7 cellular contexts compared by ENCODE assay signal in genomic region chr17:50534222-50534978, GRCh38. TPM values are rescaled to one million over a fixed set of nuclear protein-coding genes. Genes with fewer than 3 reads are reported as not detected.
DNase-seq lines count a peak whose midpoint lies in the region; ATAC-seq and TF ChIP-seq lines count a peak whose summit lies in the region.
"Had no signal": no experiment of that assay in that cellular context is flagged by ENCODE, and none has a peak within 500 bp of the region (broad histone marks: within the 10 kb centered on the region; RNA-seq: fewer than 3 reads in every experiment).

No MANE protein-coding gene starts in this region.

- peak in 1 of 2 donors; percentile 28 for TF ChIP-seq POLR2A in sigmoid colon (IDR thresholded peaks at IDR 0.05)

- H3K27ac Mint-ChIP-seq in naive B cell = no peak overlapping the region

- ATAC-seq in naive B cell (ENCODE audit: low read depth in 2 of 2) = peak; percentile 35 to 40

- H3K27ac ChIP-seq in angular gyrus (ENCODE audit: low read depth, low read length) (peak overlapping the region; percentile 51), sigmoid colon (no peak overlapping the region)

- no peaks in the 10 kb centered on the region for H3K9me3 Mint-ChIP-seq in naive B cell

- WGBS in sigmoid colon, 2 donors = 13 to 54% methylated on average over 24 of the region's 24 CpGs

- no peaks in the 10 kb centered on the region for H3K9me3 ChIP-seq in sigmoid colon

- intact Hi-C loops in sigmoid colon (cut with DNase I) = no loop called here

- peak overlapping the region in 2 of 8 donors; percentile 0 to 36 for H3K4me3 Mint-ChIP-seq in naive B cell

- H3K4me3 ChIP-seq in H7 (ENCODE audit: insufficient read depth, low read depth, low read length) (peak overlapping the region; percentile 57), sigmoid colon (no peak overlapping the region)

- peaks cover 0 to 6% of the 10 kb centered on the region in 2 donors for H3K36me3 Mint-ChIP-seq in naive B cell

- peaks cover 30% of the 10 kb centered on the region for H3K27me3 ChIP-seq in H7 (ENCODE audit: control insufficient read depth, insufficient read depth, low read length)
- H3K27me3 ChIP-seq in sigmoid colon = peaks cover 12 to 57% (median 43%) of the 10 kb centered on the region in 3 donors

- H3K36me3 ChIP-seq in H7 (replicated peaks; ENCODE audit: control insufficient read depth, insufficient read depth, low read length) (no peaks in the 10 kb centered on the region; the same call in 1 of the 2 replicates), sigmoid colon (no peaks in the 10 kb centered on the region)

- no peak for TF ChIP-seq EP300 in sigmoid colon (IDR thresholded peaks at IDR 0.05)

- peaks cover 0 to 24% (median 20%) of the 10 kb centered on the region in 4 donors for H3K4me1 ChIP-seq in sigmoid colon

- H3K4me1 Mint-ChIP-seq in naive B cell = peaks cover 12 to 19% (median 14%) of the 10 kb centered on the region in 3 donors

- peak in 1 of 4 experiments; percentile 25 for TF ChIP-seq CTCF in sigmoid colon (IDR thresholded peaks at IDR 0.05)

- peaks cover 53 to 69% (median 68%) of the 10 kb centered on the region in 3 donors for H3K27me3 Mint-ChIP-seq in naive B cell

- DNase-seq in H7 (peak; percentile 91), naive B cell (no peak), medulla oblongata (ENCODE audit: extremely low spot score) (no peak), sigmoid colon (no peak), inferior parietal cortex (ENCODE audit: extremely low spot score) (no peak)

RNA-seq across cellular contexts. Expression of gene EPN3, which starts 1.9 kb away (rescaled TPM):
- 0.07 and 0.87 TPM in 2 replicates for total RNA-seq in H7 (2014; rRNA removed; shearing (Covaris generic))
- not detected for polyA plus RNA-seq in naive B cell (ENCODE audit: low read depth in 6 of 6)
- not detected for total RNA-seq in sigmoid colon
- polyA plus RNA-seq in sigmoid colon = 10 to 100 TPM; 23.4 to 31.7 (median 29.5) TPM
- total RNA-seq: mononuclear cell had no signal

RNA-seq across cellular contexts. Expression of gene SPATA20, which starts 12.6 kb away (rescaled TPM):
- total RNA-seq in H7 (2014; rRNA removed; shearing (Covaris generic)) = 31.0 and 42.6 TPM in 2 replicates
- polyA plus RNA-seq in naive B cell (ENCODE audit: low read depth in 6 of 6) = 10 to 100 TPM in 4 of 6 donors, 1 to 10 TPM in 2; 8.2 to 17.0 (median 11.9) TPM
- 10 to 100 TPM; 40.8 to 81.7 (median 58.6) TPM for total RNA-seq in sigmoid colon
- 10 to 100 TPM; 24.0 to 45.1 (median 40.6) TPM for polyA plus RNA-seq in sigmoid colon

RNA-seq across cellular contexts. Expression of gene CACNA1G, which starts 26.1 kb away (rescaled TPM):
- total RNA-seq in H7 (2014; rRNA removed; shearing (Covaris generic)) = 1.5 and 1.9 TPM in 2 replicates
- not detected for polyA plus RNA-seq in naive B cell (ENCODE audit: low read depth in 6 of 6)
- total RNA-seq in sigmoid colon = 1 to 10 TPM in 1 of 4 donors, under 1 TPM in 3; 0.33 to 1.4 (median 0.59) TPM
- polyA plus RNA-seq in sigmoid colon = under 1 TPM in 2 of 3 donors, not detected in 1; under 0.01 to 0.20 TPM

RNA-seq across cellular contexts. Expression of gene MYCBPAP, which starts 26.2 kb away (rescaled TPM):
- total RNA-seq in H7 (2014; rRNA removed; shearing (Covaris generic)) = 0.62 and 3.2 TPM in 2 replicates
- under 1 TPM in 3 of 6 donors, not detected in 3; 0.14 to 0.75 (median 0.47) TPM for polyA plus RNA-seq in naive B cell (ENCODE audit: low read depth in 6 of 6)
- 1 to 10 TPM in 3 of 4 donors, under 1 TPM in 1; 0.36 to 2.5 (median 1.7) TPM for total RNA-seq in sigmoid colon
- 1 to 10 TPM in 1 of 3 donors, under 1 TPM in 1, not detected in 1; 0.23 to 2.1 TPM for polyA plus RNA-seq in sigmoid colon

RNA-seq across cellular contexts. Expression of gene RSAD1, which starts 55.7 kb away (rescaled TPM):
- total RNA-seq in H7 (2014; rRNA removed; shearing (Covaris generic)) = 28.4 and 38.1 TPM in 2 replicates
- polyA plus RNA-seq in naive B cell (ENCODE audit: low read depth in 6 of 6) = 10 to 100 TPM; 42.1 to 58.9 (median 51.0) TPM
- 10 to 100 TPM; 18.6 to 27.4 (median 22.7) TPM for total RNA-seq in sigmoid colon
- polyA plus RNA-seq in sigmoid colon = 10 to 100 TPM; 22.4 to 33.6 (median 25.2) TPM
